ENCODE assay signal across 9 cellular contexts in genomic region chr18:63368611-63369010, GRCh38. TPM values are rescaled to one million over a fixed set of nuclear protein-coding genes. Genes with fewer than 3 reads are reported as not detected.
DNase-seq lines count a peak whose midpoint lies in the region; ATAC-seq and TF ChIP-seq lines count a peak whose summit lies in the region.
"Had no signal": no experiment of that assay in that cellular context is flagged by ENCODE, and none has a peak within 500 bp of the region (broad histone marks: within the 10 kb centered on the region; RNA-seq: fewer than 3 reads in every experiment).

No MANE protein-coding gene starts in this region.

- POLR2A ChIA-PET in activated CD4-positive, alpha-beta memory T cell treated with anti-CD3 and anti-CD28 coated beads for 36 hours (lab: Charles Lee), result interaction anchor here (1.2 to 1.8 kb wide), 2 partner anchors 9 to 54 kb away, joined by 3 to 9 read pairs; partner anchors contain the start of gene VPS4B

- H3K27me3 Mint-ChIP-seq in activated T-cell treated with anti-CD3 and anti-CD28 coated beads, Interleukin-2, amount 50 U/mL, for 4 hours (ENCODE audit: low read depth), result no peaks in the 10 kb centered on the region
- no peaks in the 10 kb centered on the region for H3K27me3 Mint-ChIP-seq in activated CD4-positive, alpha-beta memory T cell treated with anti-CD3 and anti-CD28 coated beads for 36 hours
- H3K27me3 Mint-ChIP-seq in stimulated activated memory B cell treated with anti-CD40 and anti-IgM and Interleukin-4, amounts not matched to agents 10 μg/mL and 1 μg/mL and 100 μg/mL, for 72 hours, result no peaks in the 10 kb centered on the region

- H3K4me1 Mint-ChIP-seq in activated T-cell treated with anti-CD3 and anti-CD28 coated beads, Interleukin-2, amount 50 U/mL, for 4 hours (ENCODE audit: low read depth), result peaks cover 33% of the 10 kb centered on the region
- H3K4me1 Mint-ChIP-seq in activated CD4-positive, alpha-beta memory T cell treated with anti-CD3 and anti-CD28 coated beads for 36 hours (ENCODE audit: low read depth), result peaks cover 27% of the 10 kb centered on the region
- peaks cover 34% of the 10 kb centered on the region for H3K4me1 Mint-ChIP-seq in stimulated activated memory B cell treated with anti-CD40 and anti-IgM and Interleukin-4, amounts not matched to agents 10 μg/mL and 1 μg/mL and 100 μg/mL, for 72 hours

- no peak overlapping the region for H3K4me3 ChIP-seq in fibroblast of the aortic adventitia (ENCODE audit: low read depth, low read length)

- intact Hi-C loops in activated CD4-positive, alpha-beta memory T cell treated with anti-CD3 and anti-CD28 coated beads for 36 hours (cut with micrococcal nuclease), result loop anchor here (5.0 to 10.0 kb wide), 3 partner anchors 46 to 846 kb away; partner anchors contain the start of gene ZCCHC2

- no peak for DNase-seq in activated T-cell treated with anti-CD3 and anti-CD28 coated beads, Interleukin-2, amount 50 U/mL, for 4 hours
- DNase-seq in activated T-cell treated with anti-CD3 and anti-CD28 coated beads, Interleukin-2, amount 50 U/mL, for 1 hour, result no peak
- no peak for DNase-seq in activated CD4-positive, alpha-beta memory T cell treated with anti-CD3 and anti-CD28 coated beads for 36 hours
- DNase-seq in fibroblast of the aortic adventitia (ENCODE audit: low read depth) (peak; percentile 48), T1000 (lab: John Stamatoyannopoulos, UW) (no peak)
- DNase-seq: BE2C had no signal

- peaks cover 2% of the 10 kb centered on the region for H3K36me3 Mint-ChIP-seq in activated T-cell treated with anti-CD3 and anti-CD28 coated beads, Interleukin-2, amount 50 U/mL, for 4 hours (ENCODE audit: insufficient read depth)
- peaks cover 11% of the 10 kb centered on the region for H3K36me3 Mint-ChIP-seq in activated CD4-positive, alpha-beta memory T cell treated with anti-CD3 and anti-CD28 coated beads for 36 hours
- H3K36me3 Mint-ChIP-seq in stimulated activated memory B cell treated with anti-CD40 and anti-IgM and Interleukin-4, amounts not matched to agents 10 μg/mL and 1 μg/mL and 100 μg/mL, for 72 hours, result peaks cover 6% of the 10 kb centered on the region

- no peak for TF ChIP-seq CTCF in fibroblast of the aortic adventitia (IDR thresholded peaks at IDR 0.05; ENCODE audit: insufficient read depth, low read length)

- ATAC-seq in activated T-cell treated with anti-CD3 and anti-CD28 coated beads, Interleukin-2, amount 50 U/mL, for 4 hours, result no peak
- ATAC-seq in stimulated activated memory B cell treated with anti-CD40 and anti-IgM and Interleukin-4, amounts not matched to agents 10 μg/mL and 1 μg/mL and 100 μg/mL, for 72 hours, result no peak
- no peak for ATAC-seq in esophagus mucosa
- no peak for ATAC-seq in HG03196 (IDR thresholded peaks at IDR 0.05; ENCODE audit: unreplicated experiment)

- peak overlapping the region; percentile 96 for H3K4me3 Mint-ChIP-seq in activated T-cell treated with anti-CD3 and anti-CD28 coated beads, Interleukin-2, amount 50 U/mL, for 4 hours
- H3K4me3 Mint-ChIP-seq in activated CD4-positive, alpha-beta memory T cell treated with anti-CD3 and anti-CD28 coated beads for 36 hours, result peak overlapping the region; percentile 90
- H3K4me3 Mint-ChIP-seq in stimulated activated memory B cell treated with anti-CD40 and anti-IgM and Interleukin-4, amounts not matched to agents 10 μg/mL and 1 μg/mL and 100 μg/mL, for 72 hours, result peak overlapping the region; percentile 89

- CTCF ChIA-PET in activated CD4-positive, alpha-beta memory T cell treated with anti-CD3 and anti-CD28 coated beads for 36 hours (lab: Charles Lee), result interaction anchor here (1.1 to 1.8 kb wide), 2 partner anchors 46 to 70 kb away, joined by 3 to 9 read pairs; no protein-coding TSS in a partner anchor

- no peaks in the 10 kb centered on the region for H3K9me3 Mint-ChIP-seq in activated T-cell treated with anti-CD3 and anti-CD28 coated beads, Interleukin-2, amount 50 U/mL, for 4 hours
- H3K9me3 Mint-ChIP-seq in activated CD4-positive, alpha-beta memory T cell treated with anti-CD3 and anti-CD28 coated beads for 36 hours, result peaks cover 16% of the 10 kb centered on the region
- H3K9me3 Mint-ChIP-seq in stimulated activated memory B cell treated with anti-CD40 and anti-IgM and Interleukin-4, amounts not matched to agents 10 μg/mL and 1 μg/mL and 100 μg/mL, for 72 hours, result no peaks in the 10 kb centered on the region

- H3K27ac Mint-ChIP-seq in activated CD4-positive, alpha-beta memory T cell treated with anti-CD3 and anti-CD28 coated beads for 36 hours, result no peak overlapping the region
- H3K27ac Mint-ChIP-seq in stimulated activated memory B cell treated with anti-CD40 and anti-IgM and Interleukin-4, amounts not matched to agents 10 μg/mL and 1 μg/mL and 100 μg/mL, for 72 hours, result peak overlapping the region; percentile 86

RNA-seq across cellular contexts. Expression of gene KDSR, which starts 1.6 kb away (rescaled TPM):
- 10 to 100 TPM; 64.6 to 78.2 (median 76.2) TPM for total RNA-seq in activated T-cell treated with anti-CD3 and anti-CD28 coated beads, Interleukin-2, amount 50 U/mL, for 4 hours
- total RNA-seq in activated CD4-positive, alpha-beta memory T cell treated with anti-CD3 and anti-CD28 coated beads for 36 hours, result 10 to 100 TPM; 72.8 to 77.2 TPM
- total RNA-seq in fibroblast of the aortic adventitia (ENCODE audit: low replicate concordance) (55.0 and 64.8 TPM in 2 replicates), esophagus mucosa (37.8 TPM)

RNA-seq across cellular contexts. Expression of gene BCL2, which starts 49.0 kb away (rescaled TPM):
- 10 to 100 TPM; 45.0 to 71.4 (median 66.6) TPM for total RNA-seq in activated T-cell treated with anti-CD3 and anti-CD28 coated beads, Interleukin-2, amount 50 U/mL, for 4 hours
- total RNA-seq in activated CD4-positive, alpha-beta memory T cell treated with anti-CD3 and anti-CD28 coated beads for 36 hours, result 10 to 100 TPM; 66.9 to 67.9 TPM
- total RNA-seq in fibroblast of the aortic adventitia (ENCODE audit: low replicate concordance), result 4.2 and 13.2 TPM in 2 replicates
- 2.3 TPM for total RNA-seq in esophagus mucosa

RNA-seq across cellular contexts. Expression of gene VPS4B, which starts 53.7 kb away (rescaled TPM):
- 10 to 100 TPM; 55.2 to 59.8 (median 59.3) TPM for total RNA-seq in activated T-cell treated with anti-CD3 and anti-CD28 coated beads, Interleukin-2, amount 50 U/mL, for 4 hours
- total RNA-seq in activated CD4-positive, alpha-beta memory T cell treated with anti-CD3 and anti-CD28 coated beads for 36 hours, result 10 to 100 TPM; 41.7 to 43.3 TPM
- 38.1 and 77.9 TPM in 2 replicates for total RNA-seq in fibroblast of the aortic adventitia (ENCODE audit: low replicate concordance)
- total RNA-seq in esophagus mucosa, result 135 TPM
